Comparison of ENCODE assay signal across 9 cellular contexts in genomic region chr18:68925268-68925667, GRCh38.
DNase-seq lines count a peak whose midpoint lies in the region; ATAC-seq and TF ChIP-seq lines count a peak whose summit lies in the region.
"Had no signal": no experiment of that assay in that cellular context is flagged by ENCODE, and none has a peak within 500 bp of the region (broad histone marks: within the 10 kb centered on the region; RNA-seq: fewer than 3 reads in every experiment).

No MANE protein-coding gene starts in this region.

- intact Hi-C loops in body of pancreas (cut with DNase I), result no loop called here

- no peak for DNase-seq in BE2C
- peak; percentile 2 for DNase-seq in activated naive CD8-positive, alpha-beta T cell treated with anti-CD3 and anti-CD28 coated beads for 36 hours
- DNase-seq in tibial nerve (ENCODE audit: low spot score in 2 of 2), result no peak
- DNase-seq in SW480 (ENCODE audit: low spot score), result no peak
- DNase-seq in activated CD4-positive, alpha-beta T cell treated with anti-CD3 and anti-CD28 coated beads, Interleukin-2, amount 50 U/mL, for 48 hours, result no peak
- no peak for DNase-seq in body of pancreas

- H3K36me3 ChIP-seq in BE2C (no peaks in the 10 kb centered on the region), tibial nerve (no peaks in the 10 kb centered on the region), body of pancreas (replicated peaks in 1 of 2; ENCODE audit: insufficient read depth in 1 of 2, low read depth in 2 of 2) (no peaks in the 10 kb centered on the region)

- no peak overlapping the region for H3K4me3 Mint-ChIP-seq in activated naive CD8-positive, alpha-beta T cell treated with anti-CD3 and anti-CD28 coated beads for 36 hours
- H3K4me3 Mint-ChIP-seq: central memory CD8-positive, alpha-beta T cell had no signal

- TF ChIP-seq CTCF in BE2C (IDR thresholded peaks at IDR 0.05; ENCODE audit: low read depth, low read length) (peak; percentile 66), tibial nerve (IDR thresholded peaks at IDR 0.05) (peak in 3 of 5 experiments; percentile 17 to 26 (median 23)), body of pancreas (IDR thresholded peaks at IDR 0.05) (no peak)

- H3K27ac ChIP-seq in tibial nerve (no peak overlapping the region), body of pancreas (no peak overlapping the region)

- ATAC-seq in GM19043 (IDR thresholded peaks at IDR 0.05; ENCODE audit: low read depth, unreplicated experiment) (peak; percentile 80), HG03159 (IDR thresholded peaks at IDR 0.05; ENCODE audit: unreplicated experiment) (peak; percentile 91), body of pancreas (no peak)

- H3K9me3 Mint-ChIP-seq in activated naive CD8-positive, alpha-beta T cell treated with anti-CD3 and anti-CD28 coated beads for 36 hours, result no peaks in the 10 kb centered on the region
- H3K9me3 Mint-ChIP-seq: central memory CD8-positive, alpha-beta T cell had no signal

- TF ChIP-seq POLR2A in tibial nerve (IDR thresholded peaks at IDR 0.05), result no peak
- no peak for TF ChIP-seq POLR2A in body of pancreas (IDR thresholded peaks at IDR 0.05)

- no peaks in the 10 kb centered on the region for H3K36me3 Mint-ChIP-seq in activated naive CD8-positive, alpha-beta T cell treated with anti-CD3 and anti-CD28 coated beads for 36 hours

- H3K27me3 ChIP-seq in BE2C (no peaks in the 10 kb centered on the region), tibial nerve (no peaks in the 10 kb centered on the region), body of pancreas (no peaks in the 10 kb centered on the region)

- no peak overlapping the region for H3K27ac Mint-ChIP-seq in activated naive CD8-positive, alpha-beta T cell treated with anti-CD3 and anti-CD28 coated beads for 36 hours

- H3K4me1 ChIP-seq in BE2C (no peaks in the 10 kb centered on the region), tibial nerve (no peaks in the 10 kb centered on the region), body of pancreas (no peaks in the 10 kb centered on the region)

- H3K4me3 ChIP-seq in BE2C (ENCODE audit: low read depth, low read length), result no peak overlapping the region
- no peak overlapping the region for H3K4me3 ChIP-seq in tibial nerve
- H3K4me3 ChIP-seq in body of pancreas, result no peak overlapping the region

- H3K27me3 Mint-ChIP-seq in activated naive CD8-positive, alpha-beta T cell treated with anti-CD3 and anti-CD28 coated beads for 36 hours, result peaks cover 3% of the 10 kb centered on the region
- H3K27me3 Mint-ChIP-seq: central memory CD8-positive, alpha-beta T cell had no signal

- H3K4me1 Mint-ChIP-seq in activated naive CD8-positive, alpha-beta T cell treated with anti-CD3 and anti-CD28 coated beads for 36 hours, result peaks cover 3% of the 10 kb centered on the region
- H3K4me1 Mint-ChIP-seq: central memory CD8-positive, alpha-beta T cell had no signal

- no peak for TF ChIP-seq EP300 in tibial nerve (IDR thresholded peaks at IDR 0.05)

- H3K9me3 ChIP-seq in BE2C (no peaks in the 10 kb centered on the region), tibial nerve (no peaks in the 10 kb centered on the region), body of pancreas (no peaks in the 10 kb centered on the region)

- 8 to 24% methylated on average over 1 of the region's 1 CpG for WGBS in tibial nerve, 2 donors
- 5 to 10% methylated on average over 1 of the region's 1 CpG for WGBS in body of pancreas, 2 donors

Comparison
In these comparisons a context has a peak if more than half of its experiments do, and no peak if none do; other contexts are left out.
1. CTCF ChIP-seq: peak in BE2C (single experiment) and tibial nerve (3 of 5); none in body of pancreas (0 of 7).